Comparison of ENCODE assay signal across 1 cellular context in the genomic region with DNA sequence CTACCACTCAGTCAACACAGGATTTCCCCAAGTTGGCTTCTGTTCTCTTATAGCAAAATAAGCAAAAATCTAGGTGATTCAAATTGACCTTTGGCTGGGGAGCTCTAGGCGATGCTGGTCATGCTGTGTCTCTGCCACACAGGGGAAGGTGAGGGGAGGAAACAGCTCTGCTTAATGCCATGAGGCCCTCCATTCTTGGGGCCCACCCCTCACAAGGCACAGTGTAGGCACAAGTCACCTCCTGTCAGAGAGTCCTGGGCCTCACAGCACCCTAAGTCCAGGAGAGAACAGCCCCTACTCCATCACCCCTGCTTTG.
TF ChIP-seq lines count a peak whose summit lies in the region.

No MANE protein-coding gene starts in this region.

TF ChIP-seq in HepG2, 621 proteins besides CTCF, POLR2A, EP300 and RAD21:
- no peak for TF ChIP-seq ZNF354B (CRISPR knock-in tag; IDR thresholded peaks at IDR 0.05)
- no peak for TF ChIP-seq MED8 (CRISPR knock-in tag; IDR thresholded peaks at IDR 0.05; ENCODE audit: insufficient replicate concordance)
- TF ChIP-seq ZBTB38 (CRISPR knock-in tag; IDR thresholded peaks at IDR 0.05): no peak
- TF ChIP-seq, protein P1, sequence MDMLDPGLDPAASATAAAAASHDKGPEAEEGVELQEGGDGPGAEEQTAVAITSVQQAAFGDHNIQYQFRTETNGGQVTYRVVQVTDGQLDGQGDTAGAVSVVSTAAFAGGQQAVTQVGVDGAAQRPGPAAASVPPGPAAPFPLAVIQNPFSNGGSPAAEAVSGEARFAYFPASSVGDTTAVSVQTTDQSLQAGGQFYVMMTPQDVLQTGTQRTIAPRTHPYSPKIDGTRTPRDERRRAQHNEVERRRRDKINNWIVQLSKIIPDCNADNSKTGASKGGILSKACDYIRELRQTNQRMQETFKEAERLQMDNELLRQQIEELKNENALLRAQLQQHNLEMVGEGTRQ (IDR thresholded peaks at IDR 0.05; ENCODE audit: low read depth, low read length): no peak
- TF ChIP-seq, protein P1 (CRISPR knock-in tag; IDR thresholded peaks at IDR 0.05; ENCODE audit: borderline replicate concordance): no peak
- TF ChIP-seq, protein P2, sequence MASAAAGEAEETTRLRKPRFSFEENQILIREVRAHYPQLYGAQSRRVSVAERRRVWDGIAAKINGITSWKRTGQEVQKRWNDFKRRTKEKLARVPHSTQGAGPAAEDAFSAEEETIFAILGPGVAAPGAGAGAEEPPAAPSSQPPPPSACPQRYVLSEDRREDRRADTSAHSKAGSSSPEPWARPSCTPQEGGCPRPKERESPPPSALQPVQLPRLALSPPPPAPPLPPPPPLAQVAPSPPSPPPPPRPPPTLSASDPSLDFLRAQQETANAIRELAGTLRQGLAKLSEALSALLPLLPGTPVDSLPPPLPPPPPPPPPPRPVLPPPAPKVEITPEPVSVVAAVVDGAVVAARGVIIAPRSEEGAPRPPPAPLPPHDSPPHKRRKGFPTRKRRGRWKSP (CRISPR knock-in tag; IDR thresholded peaks at IDR 0.05): no peak
- no peak for TF ChIP-seq ZNF20 (CRISPR knock-in tag; IDR thresholded peaks at IDR 0.05)
- TF ChIP-seq SMARCC2 (IDR thresholded peaks at IDR 0.05): no peak
- TF ChIP-seq ZBTB3 (CRISPR knock-in tag; IDR thresholded peaks at IDR 0.05; ENCODE audit: borderline replicate concordance, low read depth): no peak
- TF ChIP-seq, protein P3, sequence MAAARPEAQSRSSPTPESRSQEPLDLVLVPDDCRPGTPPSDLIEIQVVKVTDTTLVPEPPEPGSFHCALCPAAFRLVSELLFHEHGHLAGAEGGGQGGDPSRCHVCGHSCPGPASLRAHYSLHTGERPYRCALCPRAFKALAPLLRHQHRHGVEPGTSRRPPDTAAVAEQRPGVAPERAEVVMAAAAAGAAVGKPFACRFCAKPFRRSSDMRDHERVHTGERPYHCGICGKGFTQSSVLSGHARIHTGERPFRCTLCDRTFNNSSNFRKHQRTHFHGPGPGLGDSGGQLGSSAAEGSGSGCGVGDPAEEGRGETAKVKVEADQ (CRISPR knock-in tag; IDR thresholded peaks at IDR 0.05; ENCODE audit: borderline replicate concordance): no peak
- TF ChIP-seq ZNF570 (CRISPR knock-in tag; IDR thresholded peaks at IDR 0.05; ENCODE audit: borderline replicate concordance): no peak
- no peak for TF ChIP-seq ZNF652 (CRISPR knock-in tag; IDR thresholded peaks at IDR 0.05; ENCODE audit: borderline replicate concordance, low read depth)
- TF ChIP-seq SIN3B (IDR thresholded peaks at IDR 0.05; ENCODE audit: low read length): no peak
- no peak for TF ChIP-seq NFKBIZ (CRISPR knock-in tag; IDR thresholded peaks at IDR 0.05)
- no peak for TF ChIP-seq BHLHE40 (IDR thresholded peaks at IDR 0.05; ENCODE audit: low read length)
- TF ChIP-seq, protein P4, sequence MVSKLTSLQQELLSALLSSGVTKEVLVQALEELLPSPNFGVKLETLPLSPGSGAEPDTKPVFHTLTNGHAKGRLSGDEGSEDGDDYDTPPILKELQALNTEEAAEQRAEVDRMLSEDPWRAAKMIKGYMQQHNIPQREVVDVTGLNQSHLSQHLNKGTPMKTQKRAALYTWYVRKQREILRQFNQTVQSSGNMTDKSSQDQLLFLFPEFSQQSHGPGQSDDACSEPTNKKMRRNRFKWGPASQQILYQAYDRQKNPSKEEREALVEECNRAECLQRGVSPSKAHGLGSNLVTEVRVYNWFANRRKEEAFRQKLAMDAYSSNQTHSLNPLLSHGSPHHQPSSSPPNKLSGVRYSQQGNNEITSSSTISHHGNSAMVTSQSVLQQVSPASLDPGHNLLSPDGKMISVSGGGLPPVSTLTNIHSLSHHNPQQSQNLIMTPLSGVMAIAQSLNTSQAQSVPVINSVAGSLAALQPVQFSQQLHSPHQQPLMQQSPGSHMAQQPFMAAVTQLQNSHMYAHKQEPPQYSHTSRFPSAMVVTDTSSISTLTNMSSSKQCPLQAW (CRISPR knock-in tag; IDR thresholded peaks at IDR 0.05): no peak
- no peak for TF ChIP-seq IRX3 (CRISPR knock-in tag; IDR thresholded peaks at IDR 0.05; ENCODE audit: borderline replicate concordance, low read depth)
- TF ChIP-seq DPF2 (CRISPR knock-in tag; IDR thresholded peaks at IDR 0.05; ENCODE audit: borderline replicate concordance, low read depth): no peak
- TF ChIP-seq ZNF720 (CRISPR knock-in tag; IDR thresholded peaks at IDR 0.05): no peak
- TF ChIP-seq MIXL1 (CRISPR knock-in tag; IDR thresholded peaks at IDR 0.05): no peak
- no peak for TF ChIP-seq U2AF2 (IDR thresholded peaks at IDR 0.05; ENCODE audit: low read depth, low read length)
TF ChIP-seq in HepG2: peak in this region for 0.
